8 cellular contexts compared by ENCODE assay signal in genomic region chr7:132049462-132050304, GRCh38.
A peak's percentile ranks its signal among the peaks of the same experiment; 100 is the strongest.
DNase-seq lines count a peak whose midpoint lies in the region; ATAC-seq, FAIRE-seq and TF ChIP-seq lines count a peak whose summit lies in the region.

No MANE protein-coding gene starts in this region.

- peak; percentile 70 for TF ChIP-seq CTCF in AG10803 (conservative IDR thresholded peaks at IDR 0.05; ENCODE audit: low read length)
- peak; percentile 65 for TF ChIP-seq CTCF in SU-DHL-6 (IDR thresholded peaks at IDR 0.05; ENCODE audit: insufficient read depth, low read length, poor library complexity, severe bottlenecking)

- H3K4me3 ChIP-seq in AG10803 (ENCODE audit: low read length) (no peak overlapping the region), SU-DHL-6 (ENCODE audit: insufficient read depth, low read length, poor library complexity, severe bottlenecking) (no peak overlapping the region)

- peak; percentile 83 for FAIRE-seq in GM18507 (lab: Jason Lieb, UNC)

- ATAC-seq in stimulated activated naive CD8-positive, alpha-beta T cell treated with anti-CD3 and anti-CD28 coated beads, Interleukin-15, Interleukin-2, amounts not matched to agents 100 U/mL and 50 U/mL, for 24 hours, result no peak
- ATAC-seq in GM18909 (IDR thresholded peaks at IDR 0.05; ENCODE audit: poor library complexity, unreplicated experiment) (no peak), GM21360 (IDR thresholded peaks at IDR 0.05; ENCODE audit: unreplicated experiment) (no peak)

- no peaks in the 10 kb centered on the region for H3K9me3 ChIP-seq in SU-DHL-6 (ENCODE audit: insufficient read depth, low read length)

- H3K9me2 ChIP-seq in SU-DHL-6 (replicated peaks; ENCODE audit: insufficient read depth, low read length), result no peaks in the 10 kb centered on the region

- no peaks in the 10 kb centered on the region for H3K36me3 ChIP-seq in SU-DHL-6 (ENCODE audit: low read length)

- no peak overlapping the region for H3K27ac ChIP-seq in SU-DHL-6 (ENCODE audit: low read depth, low read length)

- no peak overlapping the region for H3K9ac ChIP-seq in SU-DHL-6 (ENCODE audit: low read length)

- no peaks in the 10 kb centered on the region for H3K27me3 ChIP-seq in SU-DHL-6 (ENCODE audit: low read length)

- H3K79me2 ChIP-seq in SU-DHL-6 (ENCODE audit: insufficient read depth, low read length), result no peaks in the 10 kb centered on the region

- H2AFZ ChIP-seq in SU-DHL-6 (ENCODE audit: low read depth, low read length, severe bottlenecking), result no peak overlapping the region

- DNase-seq in AG10803 (ENCODE audit: low read depth) (peak; percentile 6), GM18507 (ENCODE audit: extremely low spot score, insufficient read length, low read depth) (no peak), glomerular visceral epithelial cell (ENCODE audit: extremely low spot score) (peak; percentile 6), SKM-1 treated with dmso at 0.1 percent for 144 hours (lab: John Stamatoyannopoulos, UW; ENCODE audit: unreplicated experiment) (no peak)
- DNase-seq in stimulated activated naive CD8-positive, alpha-beta T cell treated with anti-CD3 and anti-CD28 coated beads, Interleukin-15, Interleukin-2, amounts not matched to agents 100 U/mL and 50 U/mL, for 24 hours, result peak; percentile 44

- no peaks in the 10 kb centered on the region for H3F3A ChIP-seq in SU-DHL-6 (ENCODE audit: insufficient read depth)

- H3K4me2 ChIP-seq in SU-DHL-6 (ENCODE audit: low read depth, low read length, poor library complexity, severe bottlenecking), result no peak overlapping the region

- no peaks in the 10 kb centered on the region for H4K20me1 ChIP-seq in SU-DHL-6 (ENCODE audit: low read depth, low read length)

Comparison
In these comparisons a context has a peak if more than half of its experiments do, and no peak if none do; other contexts are left out.
1. DNase-seq: peak in AG10803 (single experiment), glomerular visceral epithelial cell (single experiment) and stimulated activated naive CD8-positive, alpha-beta T cell treated with anti-CD3 and anti-CD28 coated beads, Interleukin-15, Interleukin-2, amounts not matched to agents 100 U/mL and 50 U/mL, for 24 hours (single experiment); none in GM18507 (single experiment) and SKM-1 treated with dmso at 0.1 percent for 144 hours (single experiment).